In genomic region chr9:35919212-35920003, GRCh38 we compare ENCODE assay signal across 15 cellular contexts. TPM values are rescaled to one million over a fixed set of nuclear protein-coding genes. Genes with fewer than 3 reads are reported as not detected.
A peak's percentile ranks its signal among the peaks of the same experiment; 100 is the strongest.
DNase-seq lines count a peak whose midpoint lies in the region; ATAC-seq and TF ChIP-seq lines count a peak whose summit lies in the region.
"Had no signal": no experiment of that assay in that cellular context is flagged by ENCODE, and none has a peak within 500 bp of the region (broad histone marks: within the 10 kb centered on the region; RNA-seq: fewer than 3 reads in every experiment).

No MANE protein-coding gene starts in this region.

- H3K36me3 Mint-ChIP-seq in activated T-helper 17 cell treated with anti-CD3 and anti-CD28 coated beads, Interleukin-2, amount 50 U/mL, for 72 hours (ENCODE audit: low read depth): no peaks in the 10 kb centered on the region

- no peak overlapping the region for H3K4me3 Mint-ChIP-seq in activated T-helper 17 cell treated with anti-CD3 and anti-CD28 coated beads, Interleukin-2, amount 50 U/mL, for 72 hours

- no peaks in the 10 kb centered on the region for H3K27me3 ChIP-seq in BLaER1
- no peaks in the 10 kb centered on the region for H3K27me3 ChIP-seq in Peyer's patch
- no peaks in the 10 kb centered on the region for H3K27me3 ChIP-seq in hepatocyte
- H3K27me3 ChIP-seq in prostate gland (replicated peaks; ENCODE audit: insufficient read depth): no peaks in the 10 kb centered on the region
- no peaks in the 10 kb centered on the region for H3K27me3 ChIP-seq in body of pancreas
- no peaks in the 10 kb centered on the region for H3K27me3 ChIP-seq in effector memory CD4-positive, alpha-beta T cell (replicated peaks; ENCODE audit: control insufficient read depth, insufficient read depth, low read length, poor library complexity, severe bottlenecking)

- no peak for ATAC-seq in body of pancreas
- no peak for ATAC-seq in activated T-helper 17 cell treated with anti-CD3 and anti-CD28 coated beads, Interleukin-2, amount 50 U/mL, for 72 hours (replicated peaks)

- peaks cover 10% of the 10 kb centered on the region for H3K4me1 Mint-ChIP-seq in activated T-helper 17 cell treated with anti-CD3 and anti-CD28 coated beads, Interleukin-2, amount 50 U/mL, for 72 hours

- 75% methylated on average over 3 of the region's 3 CpGs for WGBS in hepatocyte (ENCODE audit: low lambda C conversion rate, missing lambda C conversion rate)
- WGBS in prostate gland: 56% methylated on average over 3 of the region's 3 CpGs
- WGBS in body of pancreas, 2 donors: 80 to 85% methylated on average over 3 of the region's 3 CpGs

- H3K36me3 ChIP-seq in BLaER1 (no peaks in the 10 kb centered on the region), Peyer's patch (no peaks in the 10 kb centered on the region), hepatocyte (replicated peaks; ENCODE audit: insufficient read depth, low read depth) (no peaks in the 10 kb centered on the region), prostate gland (no peaks in the 10 kb centered on the region), body of pancreas (replicated peaks in 1 of 2; ENCODE audit: insufficient read depth in 1 of 2, low read depth in 2 of 2) (no peaks in the 10 kb centered on the region)
- H3K36me3 ChIP-seq in effector memory CD4-positive, alpha-beta T cell (ENCODE audit: control insufficient read depth, insufficient read depth, low read length): no peaks in the 10 kb centered on the region

- H3K9me3 ChIP-seq in BLaER1 (no peaks in the 10 kb centered on the region), Peyer's patch (no peaks in the 10 kb centered on the region), hepatocyte (ENCODE audit: low read depth) (no peaks in the 10 kb centered on the region), prostate gland (no peaks in the 10 kb centered on the region), body of pancreas (no peaks in the 10 kb centered on the region)
- no peaks in the 10 kb centered on the region for H3K9me3 ChIP-seq in effector memory CD4-positive, alpha-beta T cell (ENCODE audit: control insufficient read depth, low read length)

- no peaks in the 10 kb centered on the region for H3K9me2 ChIP-seq in hepatocyte (replicated peaks; ENCODE audit: insufficient read depth)

- TF ChIP-seq CTCF in Peyer's patch (IDR thresholded peaks at IDR 0.05) (no peak), hepatocyte (IDR thresholded peaks at IDR 0.05; ENCODE audit: poor library complexity) (no peak), prostate gland (IDR thresholded peaks at IDR 0.05) (no peak), body of pancreas (IDR thresholded peaks at IDR 0.05) (no peak)

- no peaks in the 10 kb centered on the region for H3K9me3 Mint-ChIP-seq in activated T-helper 17 cell treated with anti-CD3 and anti-CD28 coated beads, Interleukin-2, amount 50 U/mL, for 72 hours

- no peaks in the 10 kb centered on the region for H3K79me2 ChIP-seq in hepatocyte

- H3K27ac ChIP-seq in BLaER1 (no peak overlapping the region), Peyer's patch (peak overlapping the region in 3 of 4 donors; percentile 40 to 81 (median 58)), hepatocyte (peak overlapping the region; percentile 87), prostate gland (peak overlapping the region; percentile 72 to 86), body of pancreas (peak overlapping the region in 1 of 4 donors; percentile 10)
- H3K27ac ChIP-seq in effector memory CD4-positive, alpha-beta T cell (ENCODE audit: insufficient read depth, low read length, poor library complexity, severe bottlenecking): no peak overlapping the region
- H3K27ac ChIP-seq: SK-N-MC had no signal

- peaks cover 28% of the 10 kb centered on the region for H3K4me1 ChIP-seq in BLaER1
- H3K4me1 ChIP-seq in Peyer's patch: peaks cover 0 to 75% (median 4%) of the 10 kb centered on the region in 4 donors
- H3K4me1 ChIP-seq in hepatocyte (ENCODE audit: insufficient read depth): peaks cover 28% of the 10 kb centered on the region
- H3K4me1 ChIP-seq in prostate gland (replicated peaks): peaks cover 15% of the 10 kb centered on the region
- peaks cover 13% of the 10 kb centered on the region for H3K4me1 ChIP-seq in body of pancreas
- no peaks in the 10 kb centered on the region for H3K4me1 ChIP-seq in effector memory CD4-positive, alpha-beta T cell (ENCODE audit: control insufficient read depth, insufficient read depth, low read length, poor library complexity, severe bottlenecking)

- intact Hi-C loops in prostate gland (cut with DNase I) (no loop called here), body of pancreas (cut with DNase I) (no loop called here)

- H3K27me3 Mint-ChIP-seq in activated T-helper 17 cell treated with anti-CD3 and anti-CD28 coated beads, Interleukin-2, amount 50 U/mL, for 72 hours: no peaks in the 10 kb centered on the region

- H3K4me2 ChIP-seq in BLaER1 (peak overlapping the region; percentile 36), hepatocyte (peak overlapping the region; percentile 27)

- no peak for DNase-seq in Peyer's patch
- no peak for DNase-seq in hepatocyte (ENCODE audit: low spot score)
- DNase-seq in prostate gland (ENCODE audit: low spot score): no peak
- DNase-seq in NCI-H69 (lab: John Stamatoyannopoulos, UW): no peak
- no peak for DNase-seq in body of pancreas
- no peak for DNase-seq in effector memory CD4-positive, alpha-beta T cell
- DNase-seq: activated gamma-delta T cell treated with Interleukin-2 at 50 U/mL for 16 hours; GOT3; islet precursor cell; NCI-H226; stimulated activated naive CD4-positive, alpha-beta T cell had no signal

- H2AFZ ChIP-seq in hepatocyte: no peak overlapping the region

- H3K9ac ChIP-seq in BLaER1: no peak overlapping the region

- H3K4me3 ChIP-seq in BLaER1: no peak overlapping the region
- H3K4me3 ChIP-seq in Peyer's patch: no peak overlapping the region
- no peak overlapping the region for H3K4me3 ChIP-seq in hepatocyte
- H3K4me3 ChIP-seq in prostate gland: no peak overlapping the region
- H3K4me3 ChIP-seq in body of pancreas: no peak overlapping the region
- H3K4me3 ChIP-seq in effector memory CD4-positive, alpha-beta T cell (ENCODE audit: insufficient read depth, low read depth, low read length, poor library complexity, severe bottlenecking): no peak overlapping the region
- H3K4me3 ChIP-seq: SK-N-MC had no signal

- no peaks in the 10 kb centered on the region for H4K20me1 ChIP-seq in BLaER1
- no peaks in the 10 kb centered on the region for H4K20me1 ChIP-seq in hepatocyte (ENCODE audit: insufficient read depth, poor library complexity, severe bottlenecking)

- no peak for TF ChIP-seq POLR2A in Peyer's patch (IDR thresholded peaks at IDR 0.05)
- no peak for TF ChIP-seq POLR2A in prostate gland (IDR thresholded peaks at IDR 0.05)
- TF ChIP-seq POLR2A in body of pancreas (IDR thresholded peaks at IDR 0.05): no peak

- no peak overlapping the region for H3K27ac Mint-ChIP-seq in activated T-helper 17 cell treated with anti-CD3 and anti-CD28 coated beads, Interleukin-2, amount 50 U/mL, for 72 hours

RNA-seq across cellular contexts. Expression of gene SPAAR, which starts 10.1 kb away (rescaled TPM):
- total RNA-seq in Peyer's patch (10 to 100 TPM in 1 of 4 donors, under 1 TPM in 1, not detected in 2; 0.88 to 17.3 TPM), hepatocyte (not detected in 2 replicates), prostate gland (10 to 100 TPM in 1 of 2 donors, under 1 TPM in 1; 0.64 to 31.4 TPM), body of pancreas (1 to 10 TPM in 1 of 2 donors, under 1 TPM in 1; 0.78 to 7.3 TPM)
- 0.52 TPM in 1 of 2 replicates, not detected in the other for polyA plus RNA-seq in hepatocyte
- total RNA-seq in activated T-helper 17 cell treated with anti-CD3 and anti-CD28 coated beads, Interleukin-2, amount 50 U/mL, for 72 hours: not detected

RNA-seq across cellular contexts. Expression of gene HRCT1, which starts 13.4 kb away (rescaled TPM):
- total RNA-seq in Peyer's patch (10 to 100 TPM in 3 of 4 donors, 1 to 10 TPM in 1; 9.1 to 32.6 (median 17.2) TPM), hepatocyte (0.24 and 0.90 TPM in 2 replicates), prostate gland (1 to 10 TPM; 1.3 to 1.5 TPM), body of pancreas (1 to 10 TPM in 1 of 2 donors, under 1 TPM in 1; 0.99 to 3.4 TPM)
- polyA plus RNA-seq in hepatocyte: 0.72 and 1.8 TPM in 2 replicates
- not detected for total RNA-seq in activated T-helper 17 cell treated with anti-CD3 and anti-CD28 coated beads, Interleukin-2, amount 50 U/mL, for 72 hours

RNA-seq across cellular contexts. Expression of gene OR2S2, which starts 38.5 kb away (rescaled TPM):
- total RNA-seq in Peyer's patch (not detected), hepatocyte (0.27 TPM in 1 of 2 replicates, not detected in the other), prostate gland (not detected), body of pancreas (not detected)
- polyA plus RNA-seq in hepatocyte: not detected in 2 replicates
- total RNA-seq in activated T-helper 17 cell treated with anti-CD3 and anti-CD28 coated beads, Interleukin-2, amount 50 U/mL, for 72 hours: not detected
- total RNA-seq: sciatic nerve had no signal

RNA-seq across cellular contexts. Expression of gene OR13J1, which starts 49.2 kb away (rescaled TPM):
- total RNA-seq in Peyer's patch (not detected), hepatocyte (not detected in 2 replicates), prostate gland (not detected), body of pancreas (not detected)
- not detected in 2 replicates for polyA plus RNA-seq in hepatocyte
- total RNA-seq in activated T-helper 17 cell treated with anti-CD3 and anti-CD28 coated beads, Interleukin-2, amount 50 U/mL, for 72 hours: not detected
- total RNA-seq: sciatic nerve had no signal

Comparison
In these comparisons a context has a peak if more than half of its experiments do, and no peak if none do; other contexts are left out.
1. H3K27ac ChIP-seq: peak in Peyer's patch (3 of 4), hepatocyte (single experiment) and prostate gland (2 of 2); none in BLaER1 (single experiment) and effector memory CD4-positive, alpha-beta T cell (single experiment).